ENCODE assay signal across 9 cellular contexts in genomic region chr14:69547701-69548348, GRCh38. TPM values are rescaled to one million over a fixed set of nuclear protein-coding genes. Genes with fewer than 3 reads are reported as not detected.
DNase-seq lines count a peak whose midpoint lies in the region; FAIRE-seq and TF ChIP-seq lines count a peak whose summit lies in the region.
"Had no signal": no experiment of that assay in that cellular context is flagged by ENCODE, and none has a peak within 500 bp of the region (broad histone marks: within the 10 kb centered on the region; RNA-seq: fewer than 3 reads in every experiment).

No MANE protein-coding gene starts in this region.

- no peaks in the 10 kb centered on the region for H3K36me3 ChIP-seq in BLaER1
- H3K36me3 ChIP-seq in kidney (ENCODE audit: control insufficient read depth in 1 of 2, insufficient read depth in 2 of 2, low read length in 2 of 2) = no peaks in the 10 kb centered on the region
- H3K36me3 ChIP-seq in urinary bladder (ENCODE audit: insufficient read depth) = no peaks in the 10 kb centered on the region

- no peaks in the 10 kb centered on the region for H3K27me3 ChIP-seq in BLaER1

- no peak for FAIRE-seq in kidney (lab: Jason Lieb, UNC)

- TF ChIP-seq CTCF in kidney (IDR thresholded peaks at IDR 0.05; ENCODE audit: borderline replicate concordance, extremely low read depth, insufficient read depth) = peak; percentile 30

- H3K9ac ChIP-seq in BLaER1 = no peak overlapping the region
- no peak overlapping the region for H3K9ac ChIP-seq in kidney (ENCODE audit: low read length in 2 of 2)

- WGBS in urinary bladder = 11% methylated on average over 46 of the region's 46 CpGs

- H3K4me3 ChIP-seq in BLaER1 (peak overlapping the region; percentile 29; the same call in 1 of the 2 replicates), kidney (ENCODE audit: low read length in 2 of 2) (no peak overlapping the region), urinary bladder (ENCODE audit: low read depth, low read length) (peak overlapping the region; percentile 2)

- peak; percentile 73 for DNase-seq in astrocyte of the hippocampus (ENCODE audit: low read depth, low spot score)
- DNase-seq in kidney = peak; percentile 68
- DNase-seq in NCI-H2196 treated with DMSO at 0.1 percent for 48 hours (lab: John Stamatoyannopoulos, UW; ENCODE audit: unreplicated experiment) = no peak
- DNase-seq in DMS79 treated with DMSO at 0.1 percent for 48 hours (lab: John Stamatoyannopoulos, UW) = no peak
- DNase-seq in SW 1271 (lab: John Stamatoyannopoulos, UW) = no peak

- TF ChIP-seq RAD21 in Ishikawa (IDR thresholded peaks at IDR 0.05; ENCODE audit: low read depth) = peak; percentile 36; the same call in 1 of the 2 replicates

- H3K9me3 ChIP-seq in BLaER1 (no peaks in the 10 kb centered on the region), kidney (ENCODE audit: control insufficient read depth in 1 of 2, low read length in 2 of 2) (no peaks in the 10 kb centered on the region)

- H3K4me1 ChIP-seq in BLaER1 (0 out of 2 replicates have a peak, but pooled peaks cover 6% of the 10 kb centered on the region), kidney (ENCODE audit: control insufficient read depth in 1 of 2, insufficient read depth in 1 of 2, low read depth in 1 of 2, low read length in 2 of 2) (no peaks in the 10 kb centered on the region), urinary bladder (ENCODE audit: insufficient read depth) (no peaks in the 10 kb centered on the region)

- H3K4me2 ChIP-seq in BLaER1 = peak overlapping the region; percentile 62

- H3K27ac ChIP-seq in BLaER1 (no peak overlapping the region), kidney (ENCODE audit: low read depth in 2 of 2, low read length in 2 of 2) (no peak overlapping the region), urinary bladder (ENCODE audit: low read depth) (no peak overlapping the region)
- H3K27ac ChIP-seq: epithelial cell of prostate had no signal

- no peaks in the 10 kb centered on the region for H4K20me1 ChIP-seq in BLaER1

- TF ChIP-seq EP300 in Ishikawa (IDR thresholded peaks at IDR 0.05; ENCODE audit: borderline replicate concordance) = no peak

- intact Hi-C loops in kidney (cut with DNase I) = no loop called here

TF ChIP-seq in Ishikawa, 13 proteins besides CTCF, POLR2A, EP300 and RAD21:
- no peak for TF ChIP-seq CREB1 (IDR thresholded peaks at IDR 0.05; ENCODE audit: low read depth)
- 0 out of 2 replicates have a peak, but pooled peaks have one; percentile 31 for TF ChIP-seq ZBTB7A (IDR thresholded peaks at IDR 0.05; ENCODE audit: low read depth)

RNA-seq across cellular contexts. Expression of gene CCDC177, which starts 26.8 kb away (rescaled TPM):
- total RNA-seq in kidney = not detected
- not detected for polyA plus RNA-seq in kidney (ENCODE audit: insufficient read depth, low read depth, low replicate concordance)
- 0.05 TPM for total RNA-seq in urinary bladder
- polyA plus RNA-seq in urinary bladder = not detected

Comparison
In these comparisons a context has a peak if more than half of its experiments do, and no peak if none do; other contexts are left out.
1. H3K4me3 ChIP-seq: peak in BLaER1 (single experiment) and urinary bladder (single experiment); none in kidney (0 of 2).
2. DNase-seq: peak in astrocyte of the hippocampus (single experiment) and kidney (single experiment); none in NCI-H2196 treated with DMSO at 0.1 percent for 48 hours (single experiment), DMS79 treated with DMSO at 0.1 percent for 48 hours (single experiment) and SW 1271 (0 of 2).